In the genomic region with DNA sequence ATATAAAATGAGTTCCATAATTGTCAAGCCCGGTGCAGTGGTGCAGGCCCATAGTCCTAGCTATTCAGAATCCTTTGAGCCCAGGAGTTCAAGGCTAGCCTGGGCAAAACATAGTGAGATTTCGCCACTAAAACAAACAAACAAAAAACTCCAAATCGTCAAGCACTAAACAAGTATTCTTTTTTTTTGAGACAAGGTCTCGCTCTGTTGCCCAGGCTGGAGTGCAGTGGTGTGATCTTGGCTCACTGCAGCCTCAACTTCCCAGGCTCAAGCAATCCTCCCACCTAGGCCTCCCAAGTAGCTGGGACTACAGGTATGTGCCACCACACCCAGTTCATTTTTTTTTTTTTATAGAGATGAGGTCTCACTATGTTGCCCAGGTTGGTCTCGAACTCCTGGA, we compare ENCODE assay signal across 1 cellular context.
TF ChIP-seq lines count a peak whose summit lies in the region.
"Not testable (repeated sequence)": the region's sequence is repeated elsewhere in the genome, so short reads cannot be mapped to it uniquely, and the experiment has no call there.

No MANE protein-coding gene starts in this region.

TF ChIP-seq in HepG2, 621 proteins besides CTCF, POLR2A, EP300 and RAD21:
- TF ChIP-seq, protein P1, sequence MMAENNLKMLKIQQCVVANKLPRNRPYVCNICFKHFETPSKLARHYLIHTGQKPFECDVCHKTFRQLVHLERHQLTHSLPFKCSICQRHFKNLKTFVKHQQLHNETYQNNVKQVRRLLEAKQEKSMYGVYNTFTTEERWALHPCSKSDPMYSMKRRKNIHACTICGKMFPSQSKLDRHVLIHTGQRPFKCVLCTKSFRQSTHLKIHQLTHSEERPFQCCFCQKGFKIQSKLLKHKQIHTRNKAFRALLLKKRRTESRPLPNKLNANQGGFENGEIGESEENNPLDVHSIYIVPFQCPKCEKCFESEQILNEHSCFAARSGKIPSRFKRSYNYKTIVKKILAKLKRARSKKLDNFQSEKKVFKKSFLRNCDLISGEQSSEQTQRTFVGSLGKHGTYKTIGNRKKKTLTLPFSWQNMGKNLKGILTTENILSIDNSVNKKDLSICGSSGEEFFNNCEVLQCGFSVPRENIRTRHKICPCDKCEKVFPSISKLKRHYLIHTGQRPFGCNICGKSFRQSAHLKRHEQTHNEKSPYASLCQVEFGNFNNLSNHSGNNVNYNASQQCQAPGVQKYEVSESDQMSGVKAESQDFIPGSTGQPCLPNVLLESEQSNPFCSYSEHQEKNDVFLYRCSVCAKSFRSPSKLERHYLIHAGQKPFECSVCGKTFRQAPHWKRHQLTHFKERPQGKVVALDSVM (CRISPR knock-in tag; IDR thresholded peaks at IDR 0.05) = peak; percentile 68
- TF ChIP-seq, protein P2, sequence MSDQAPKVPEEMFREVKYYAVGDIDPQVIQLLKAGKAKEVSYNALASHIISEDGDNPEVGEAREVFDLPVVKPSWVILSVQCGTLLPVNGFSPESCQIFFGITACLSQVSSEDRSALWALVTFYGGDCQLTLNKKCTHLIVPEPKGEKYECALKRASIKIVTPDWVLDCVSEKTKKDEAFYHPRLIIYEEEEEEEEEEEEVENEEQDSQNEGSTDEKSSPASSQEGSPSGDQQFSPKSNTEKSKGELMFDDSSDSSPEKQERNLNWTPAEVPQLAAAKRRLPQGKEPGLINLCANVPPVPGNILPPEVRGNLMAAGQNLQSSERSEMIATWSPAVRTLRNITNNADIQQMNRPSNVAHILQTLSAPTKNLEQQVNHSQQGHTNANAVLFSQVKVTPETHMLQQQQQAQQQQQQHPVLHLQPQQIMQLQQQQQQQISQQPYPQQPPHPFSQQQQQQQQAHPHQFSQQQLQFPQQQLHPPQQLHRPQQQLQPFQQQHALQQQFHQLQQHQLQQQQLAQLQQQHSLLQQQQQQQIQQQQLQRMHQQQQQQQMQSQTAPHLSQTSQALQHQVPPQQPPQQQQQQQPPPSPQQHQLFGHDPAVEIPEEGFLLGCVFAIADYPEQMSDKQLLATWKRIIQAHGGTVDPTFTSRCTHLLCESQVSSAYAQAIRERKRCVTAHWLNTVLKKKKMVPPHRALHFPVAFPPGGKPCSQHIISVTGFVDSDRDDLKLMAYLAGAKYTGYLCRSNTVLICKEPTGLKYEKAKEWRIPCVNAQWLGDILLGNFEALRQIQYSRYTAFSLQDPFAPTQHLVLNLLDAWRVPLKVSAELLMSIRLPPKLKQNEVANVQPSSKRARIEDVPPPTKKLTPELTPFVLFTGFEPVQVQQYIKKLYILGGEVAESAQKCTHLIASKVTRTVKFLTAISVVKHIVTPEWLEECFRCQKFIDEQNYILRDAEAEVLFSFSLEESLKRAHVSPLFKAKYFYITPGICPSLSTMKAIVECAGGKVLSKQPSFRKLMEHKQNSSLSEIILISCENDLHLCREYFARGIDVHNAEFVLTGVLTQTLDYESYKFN (CRISPR knock-in tag; conservative IDR thresholded peaks at IDR 0.05) = 0 out of 2 replicates have a peak, but pooled peaks have one; percentile 25
- TF ChIP-seq, protein P3, sequence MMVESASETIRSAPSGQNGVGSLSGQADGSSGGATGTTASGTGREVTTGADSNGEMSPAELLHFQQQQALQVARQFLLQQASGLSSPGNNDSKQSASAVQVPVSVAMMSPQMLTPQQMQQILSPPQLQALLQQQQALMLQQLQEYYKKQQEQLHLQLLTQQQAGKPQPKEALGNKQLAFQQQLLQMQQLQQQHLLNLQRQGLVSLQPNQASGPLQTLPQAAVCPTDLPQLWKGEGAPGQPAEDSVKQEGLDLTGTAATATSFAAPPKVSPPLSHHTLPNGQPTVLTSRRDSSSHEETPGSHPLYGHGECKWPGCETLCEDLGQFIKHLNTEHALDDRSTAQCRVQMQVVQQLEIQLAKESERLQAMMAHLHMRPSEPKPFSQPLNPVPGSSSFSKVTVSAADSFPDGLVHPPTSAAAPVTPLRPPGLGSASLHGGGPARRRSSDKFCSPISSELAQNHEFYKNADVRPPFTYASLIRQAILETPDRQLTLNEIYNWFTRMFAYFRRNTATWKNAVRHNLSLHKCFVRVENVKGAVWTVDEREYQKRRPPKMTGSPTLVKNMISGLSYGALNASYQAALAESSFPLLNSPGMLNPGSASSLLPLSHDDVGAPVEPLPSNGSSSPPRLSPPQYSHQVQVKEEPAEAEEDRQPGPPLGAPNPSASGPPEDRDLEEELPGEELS (CRISPR knock-in tag; IDR thresholded peaks at IDR 0.05) = peak; percentile 60; the same call in 1 of the 2 replicates
- TF ChIP-seq, protein P4, sequence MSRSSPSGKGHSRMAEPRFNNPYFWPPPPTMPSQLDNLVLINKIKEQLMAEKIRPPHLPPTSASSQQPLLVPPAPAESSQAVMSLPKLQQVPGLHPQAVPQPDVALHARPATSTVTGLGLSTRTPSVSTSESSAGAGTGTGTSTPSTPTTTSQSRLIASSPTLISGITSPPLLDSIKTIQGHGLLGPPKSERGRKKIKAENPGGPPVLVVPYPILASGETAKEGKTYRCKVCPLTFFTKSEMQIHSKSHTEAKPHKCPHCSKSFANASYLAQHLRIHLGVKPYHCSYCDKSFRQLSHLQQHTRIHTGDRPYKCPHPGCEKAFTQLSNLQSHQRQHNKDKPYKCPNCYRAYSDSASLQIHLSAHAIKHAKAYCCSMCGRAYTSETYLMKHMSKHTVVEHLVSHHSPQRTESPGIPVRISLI (CRISPR knock-in tag; IDR thresholded peaks at IDR 0.05; ENCODE audit: borderline replicate concordance) = peak; percentile 53
- not testable (repeated sequence) for TF ChIP-seq FOXP1 (IDR thresholded peaks at IDR 0.05)
- 0 out of 2 replicates have a peak, but pooled peaks have one; percentile 12 for TF ChIP-seq FOXP1 (CRISPR knock-in tag; IDR thresholded peaks at IDR 0.05)
- TF ChIP-seq, protein P5, sequence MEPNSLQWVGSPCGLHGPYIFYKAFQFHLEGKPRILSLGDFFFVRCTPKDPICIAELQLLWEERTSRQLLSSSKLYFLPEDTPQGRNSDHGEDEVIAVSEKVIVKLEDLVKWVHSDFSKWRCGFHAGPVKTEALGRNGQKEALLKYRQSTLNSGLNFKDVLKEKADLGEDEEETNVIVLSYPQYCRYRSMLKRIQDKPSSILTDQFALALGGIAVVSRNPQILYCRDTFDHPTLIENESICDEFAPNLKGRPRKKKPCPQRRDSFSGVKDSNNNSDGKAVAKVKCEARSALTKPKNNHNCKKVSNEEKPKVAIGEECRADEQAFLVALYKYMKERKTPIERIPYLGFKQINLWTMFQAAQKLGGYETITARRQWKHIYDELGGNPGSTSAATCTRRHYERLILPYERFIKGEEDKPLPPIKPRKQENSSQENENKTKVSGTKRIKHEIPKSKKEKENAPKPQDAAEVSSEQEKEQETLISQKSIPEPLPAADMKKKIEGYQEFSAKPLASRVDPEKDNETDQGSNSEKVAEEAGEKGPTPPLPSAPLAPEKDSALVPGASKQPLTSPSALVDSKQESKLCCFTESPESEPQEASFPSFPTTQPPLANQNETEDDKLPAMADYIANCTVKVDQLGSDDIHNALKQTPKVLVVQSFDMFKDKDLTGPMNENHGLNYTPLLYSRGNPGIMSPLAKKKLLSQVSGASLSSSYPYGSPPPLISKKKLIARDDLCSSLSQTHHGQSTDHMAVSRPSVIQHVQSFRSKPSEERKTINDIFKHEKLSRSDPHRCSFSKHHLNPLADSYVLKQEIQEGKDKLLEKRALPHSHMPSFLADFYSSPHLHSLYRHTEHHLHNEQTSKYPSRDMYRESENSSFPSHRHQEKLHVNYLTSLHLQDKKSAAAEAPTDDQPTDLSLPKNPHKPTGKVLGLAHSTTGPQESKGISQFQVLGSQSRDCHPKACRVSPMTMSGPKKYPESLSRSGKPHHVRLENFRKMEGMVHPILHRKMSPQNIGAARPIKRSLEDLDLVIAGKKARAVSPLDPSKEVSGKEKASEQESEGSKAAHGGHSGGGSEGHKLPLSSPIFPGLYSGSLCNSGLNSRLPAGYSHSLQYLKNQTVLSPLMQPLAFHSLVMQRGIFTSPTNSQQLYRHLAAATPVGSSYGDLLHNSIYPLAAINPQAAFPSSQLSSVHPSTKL (CRISPR knock-in tag; IDR thresholded peaks at IDR 0.05) = peak; percentile 14; the same call in 1 of the 2 replicates
- TF ChIP-seq ZNF121 (CRISPR knock-in tag; IDR thresholded peaks at IDR 0.05) = peak; percentile 73
- TF ChIP-seq HNF4A (CRISPR knock-in tag; IDR thresholded peaks at IDR 0.05) = 0 out of 2 replicates have a peak, but pooled peaks have one; percentile 20
